ENCODE assay signal across 9 cellular contexts in genomic region chr15:51759557-51760070, GRCh38. TPM values are rescaled to one million over a fixed set of nuclear protein-coding genes. Genes with fewer than 3 reads are reported as not detected.
DNase-seq lines count a peak whose midpoint lies in the region; ATAC-seq, FAIRE-seq and TF ChIP-seq lines count a peak whose summit lies in the region.
"Had no signal": no experiment of that assay in that cellular context is flagged by ENCODE, and none has a peak within 500 bp of the region (broad histone marks: within the 10 kb centered on the region; RNA-seq: fewer than 3 reads in every experiment).

No MANE protein-coding gene starts in this region.

- TF ChIP-seq CTCF in AG09309 (IDR thresholded peaks at IDR 0.05; ENCODE audit: control insufficient read depth, insufficient read depth, low read depth, low read length, missing control alignments) (peak; percentile 26), SU-DHL-6 (IDR thresholded peaks at IDR 0.05; ENCODE audit: insufficient read depth, low read length, poor library complexity, severe bottlenecking) (peak; percentile 44)

- no peak overlapping the region for H3K4me2 ChIP-seq in SU-DHL-6 (ENCODE audit: low read depth, low read length, poor library complexity, severe bottlenecking)

- no peaks in the 10 kb centered on the region for H3F3A ChIP-seq in SU-DHL-6 (ENCODE audit: insufficient read depth)

- in situ Hi-C loops in HAP-1 (cut with MboI; ENCODE audit: low sequenced_read_pairs), result no loop called here

- H3K27me3 ChIP-seq in H7 (ENCODE audit: control insufficient read depth, insufficient read depth, low read length) (no peaks in the 10 kb centered on the region; the same call in 1 of the 2 replicates), SU-DHL-6 (ENCODE audit: low read length) (no peaks in the 10 kb centered on the region), HAP-1 (ENCODE audit: low read depth) (no peaks in the 10 kb centered on the region)

- no peak overlapping the region for H3K27ac ChIP-seq in SU-DHL-6 (ENCODE audit: low read depth, low read length)

- H3K9me2 ChIP-seq in SU-DHL-6 (replicated peaks; ENCODE audit: insufficient read depth, low read length), result no peaks in the 10 kb centered on the region

- H3K36me3 ChIP-seq in H7 (replicated peaks; ENCODE audit: control insufficient read depth, insufficient read depth, low read length) (no peaks in the 10 kb centered on the region), SU-DHL-6 (ENCODE audit: low read length) (no peaks in the 10 kb centered on the region), HAP-1 (replicated peaks) (no peaks in the 10 kb centered on the region)

- ATAC-seq in T-helper 17 cell, result no peak

- no peak overlapping the region for H2AFZ ChIP-seq in SU-DHL-6 (ENCODE audit: low read depth, low read length, severe bottlenecking)

- H4K20me1 ChIP-seq in SU-DHL-6 (ENCODE audit: low read depth, low read length), result no peaks in the 10 kb centered on the region

- no peak overlapping the region for H3K4me3 Mint-ChIP-seq in T-helper 17 cell
- H3K4me3 Mint-ChIP-seq: naive B cell had no signal

- H3K4me1 ChIP-seq in HAP-1, result no peaks in the 10 kb centered on the region; the same call in 1 of the 2 replicates

- H3K4me3 ChIP-seq in AG09309 (ENCODE audit: control insufficient read depth, low read depth, low read length) (no peak overlapping the region), H7 (ENCODE audit: insufficient read depth, low read depth, low read length) (no peak overlapping the region), SU-DHL-6 (ENCODE audit: insufficient read depth, low read length, poor library complexity, severe bottlenecking) (no peak overlapping the region), HAP-1 (no peak overlapping the region)

- TF ChIP-seq POLR2A in GM12891 (IDR thresholded peaks at IDR 0.05; ENCODE audit: low read depth, low read length), result no peak

- no peaks in the 10 kb centered on the region for H3K27me3 Mint-ChIP-seq in T-helper 17 cell

- no peak for FAIRE-seq in GM12891 (lab: Jason Lieb, UNC)

- no peak overlapping the region for H3K27ac Mint-ChIP-seq in T-helper 17 cell

- H3K9me3 ChIP-seq in SU-DHL-6 (ENCODE audit: insufficient read depth, low read length), result no peaks in the 10 kb centered on the region
- H3K9me3 ChIP-seq in HAP-1, result no peaks in the 10 kb centered on the region
- H3K9me3 ChIP-seq in T-helper 17 cell (ENCODE audit: control insufficient read depth, low read length, poor library complexity, severe bottlenecking), result no peaks in the 10 kb centered on the region

- no peak overlapping the region for H3K9ac ChIP-seq in SU-DHL-6 (ENCODE audit: low read length)

- no peaks in the 10 kb centered on the region for H3K79me2 ChIP-seq in SU-DHL-6 (ENCODE audit: insufficient read depth, low read length)

- H3K36me3 Mint-ChIP-seq in T-helper 17 cell (ENCODE audit: low read depth), result peaks cover 9% of the 10 kb centered on the region

- DNase-seq in AG09309 (ENCODE audit: low read depth) (peak; percentile 82), H7 (peak; percentile 59), iPS-NIHi11 (ENCODE audit: low spot score) (peak; percentile 33), HAP-1 (ENCODE audit: low spot score in 2 of 2) (no peak), T-helper 17 cell (no peak), GM12891 (ENCODE audit: insufficient read length, low spot score) (no peak)
- DNase-seq in activated CD4-positive, CD25-positive, alpha-beta regulatory T cell treated with anti-CD3 and anti-CD28 coated beads, Interleukin-2, amount 50 U/mL, for 72 hours, result no peak
- DNase-seq: naive B cell had no signal

- H3K4me1 Mint-ChIP-seq in T-helper 17 cell, result peaks cover 36% of the 10 kb centered on the region

TF ChIP-seq in GM12891, 5 proteins besides CTCF, POLR2A, EP300 and RAD21:
- TF ChIP-seq POU2F2 (IDR thresholded peaks at IDR 0.05; ENCODE audit: low read depth, low read length) (no peak), TAF1 (IDR thresholded peaks at IDR 0.05; ENCODE audit: low read depth, low read length) (no peak), PAX5 (IDR thresholded peaks at IDR 0.05; ENCODE audit: insufficient read depth, low read length, severe bottlenecking) (no peak), SPI1 (IDR thresholded peaks at IDR 0.05; ENCODE audit: low read depth, low read length) (no peak), POLR2AphosphoS5 (IDR thresholded peaks at IDR 0.05; ENCODE audit: low read depth, low read length) (no peak)

RNA-seq across cellular contexts. Expression of gene TMOD2, which starts 8.2 kb away (rescaled TPM):
- 1.2 and 1.3 TPM in 2 replicates for total RNA-seq in H7 (2014; rRNA removed; shearing (Covaris generic))
- 1 to 10 TPM; 8.0 to 9.5 TPM for total RNA-seq in T-helper 17 cell
- 1.5 TPM for polyA plus RNA-seq in GM12891 (2012; ENCODE audit: low read depth, missing spikeins)

RNA-seq across cellular contexts. Expression of gene LYSMD2, which starts 22.2 kb away (rescaled TPM):
- total RNA-seq in H7 (2014; rRNA removed; shearing (Covaris generic)), result 1.2 and 1.5 TPM in 2 replicates
- total RNA-seq in T-helper 17 cell, result 10 to 100 TPM; 17.6 to 21.8 TPM
- 13.8 TPM for polyA plus RNA-seq in GM12891 (2012; ENCODE audit: low read depth, missing spikeins)

Comparison
In these comparisons a context has a peak if more than half of its experiments do, and no peak if none do; other contexts are left out.
1. DNase-seq: peak in AG09309 (single experiment), H7 (single experiment) and iPS-NIHi11 (single experiment); none in HAP-1 (0 of 2), T-helper 17 cell (0 of 3), GM12891 (single experiment) and activated CD4-positive, CD25-positive, alpha-beta regulatory T cell treated with anti-CD3 and anti-CD28 coated beads, Interleukin-2, amount 50 U/mL, for 72 hours (single experiment).